ENCODE assay signal across 1 cellular context in genomic region chr11:107576497-107577086, GRCh38.
TF ChIP-seq lines count a peak whose summit lies in the region.

No MANE protein-coding gene starts in this region.

TF ChIP-seq in HepG2, 621 proteins besides CTCF, POLR2A, EP300 and RAD21 (continued from another document):
- TF ChIP-seq ZXDC (CRISPR knock-in tag; IDR thresholded peaks at IDR 0.05) (no peak), ZBTB7B (CRISPR knock-in tag; IDR thresholded peaks at IDR 0.05) (no peak), POGZ (CRISPR knock-in tag; IDR thresholded peaks at IDR 0.05) (no peak), ZNF558 (CRISPR knock-in tag; IDR thresholded peaks at IDR 0.05; ENCODE audit: borderline replicate concordance) (no peak), ZNF576 (CRISPR knock-in tag; IDR thresholded peaks at IDR 0.05) (no peak), SMC3 (IDR thresholded peaks at IDR 0.05; ENCODE audit: low read length) (peak; percentile 68)
